Comparison of ENCODE assay signal across 1 cellular context in genomic region chr12:24948816-24949722, GRCh38.
TF ChIP-seq lines count a peak whose summit lies in the region.

A gene with protein sequence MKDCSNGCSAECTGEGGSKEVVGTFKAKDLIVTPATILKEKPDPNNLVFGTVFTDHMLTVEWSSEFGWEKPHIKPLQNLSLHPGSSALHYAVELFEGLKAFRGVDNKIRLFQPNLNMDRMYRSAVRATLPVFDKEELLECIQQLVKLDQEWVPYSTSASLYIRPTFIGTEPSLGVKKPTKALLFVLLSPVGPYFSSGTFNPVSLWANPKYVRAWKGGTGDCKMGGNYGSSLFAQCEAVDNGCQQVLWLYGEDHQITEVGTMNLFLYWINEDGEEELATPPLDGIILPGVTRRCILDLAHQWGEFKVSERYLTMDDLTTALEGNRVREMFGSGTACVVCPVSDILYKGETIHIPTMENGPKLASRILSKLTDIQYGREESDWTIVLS (minus strand): TSS chr12:24949101. CDS start chr12:24948932, 169 bp downstream.

TF ChIP-seq in HepG2, 621 proteins besides CTCF, POLR2A, EP300 and RAD21 (continued from another document and continues in another):
- TF ChIP-seq, protein P1, sequence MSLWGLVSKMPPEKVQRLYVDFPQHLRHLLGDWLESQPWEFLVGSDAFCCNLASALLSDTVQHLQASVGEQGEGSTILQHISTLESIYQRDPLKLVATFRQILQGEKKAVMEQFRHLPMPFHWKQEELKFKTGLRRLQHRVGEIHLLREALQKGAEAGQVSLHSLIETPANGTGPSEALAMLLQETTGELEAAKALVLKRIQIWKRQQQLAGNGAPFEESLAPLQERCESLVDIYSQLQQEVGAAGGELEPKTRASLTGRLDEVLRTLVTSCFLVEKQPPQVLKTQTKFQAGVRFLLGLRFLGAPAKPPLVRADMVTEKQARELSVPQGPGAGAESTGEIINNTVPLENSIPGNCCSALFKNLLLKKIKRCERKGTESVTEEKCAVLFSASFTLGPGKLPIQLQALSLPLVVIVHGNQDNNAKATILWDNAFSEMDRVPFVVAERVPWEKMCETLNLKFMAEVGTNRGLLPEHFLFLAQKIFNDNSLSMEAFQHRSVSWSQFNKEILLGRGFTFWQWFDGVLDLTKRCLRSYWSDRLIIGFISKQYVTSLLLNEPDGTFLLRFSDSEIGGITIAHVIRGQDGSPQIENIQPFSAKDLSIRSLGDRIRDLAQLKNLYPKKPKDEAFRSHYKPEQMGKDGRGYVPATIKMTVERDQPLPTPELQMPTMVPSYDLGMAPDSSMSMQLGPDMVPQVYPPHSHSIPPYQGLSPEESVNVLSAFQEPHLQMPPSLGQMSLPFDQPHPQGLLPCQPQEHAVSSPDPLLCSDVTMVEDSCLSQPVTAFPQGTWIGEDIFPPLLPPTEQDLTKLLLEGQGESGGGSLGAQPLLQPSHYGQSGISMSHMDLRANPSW (CRISPR knock-in tag; IDR thresholded peaks at IDR 0.05; ENCODE audit: borderline replicate concordance) = no peak
- TF ChIP-seq ZSCAN9 (CRISPR knock-in tag; IDR thresholded peaks at IDR 0.05; ENCODE audit: borderline replicate concordance) (peak; percentile 79), SRSF9 (IDR thresholded peaks at IDR 0.05; ENCODE audit: borderline replicate concordance, insufficient read depth, low read depth, low read length, poor library complexity, severe bottlenecking) (no peak), JUND (CRISPR knock-in tag; IDR thresholded peaks at IDR 0.05) (no peak), SPEN (CRISPR knock-in tag; IDR thresholded peaks at IDR 0.05; ENCODE audit: low read depth) (peak; percentile 30; the same call in 1 of the 2 replicates), ZSCAN25 (CRISPR knock-in tag; IDR thresholded peaks at IDR 0.05) (peak; percentile 55; the same call in 1 of the 2 replicates), HDAC2 (CRISPR knock-in tag; IDR thresholded peaks at IDR 0.05) (peak; percentile 74; the same call in 1 of the 2 replicates), ZFP41 (CRISPR knock-in tag; IDR thresholded peaks at IDR 0.05; ENCODE audit: borderline replicate concordance) (0 out of 2 replicates have a peak, but pooled peaks have one; percentile 56), SIN3A (IDR thresholded peaks at IDR 0.05; ENCODE audit: borderline replicate concordance, low read depth, low read length) (0 out of 2 replicates have a peak, but pooled peaks have one; percentile 26), CSRNP1 (CRISPR knock-in tag; IDR thresholded peaks at IDR 0.05) (peak; percentile 78; the same call in 1 of the 2 replicates), SOX5 (CRISPR knock-in tag; IDR thresholded peaks at IDR 0.05; ENCODE audit: borderline replicate concordance) (peak; percentile 20; the same call in 1 of the 2 replicates), ZNF816 (CRISPR knock-in tag; IDR thresholded peaks at IDR 0.05; ENCODE audit: borderline replicate concordance) (no peak), ZNF350 (CRISPR knock-in tag; IDR thresholded peaks at IDR 0.05; ENCODE audit: borderline replicate concordance, low read depth) (peak; percentile 92), SALL2 (CRISPR knock-in tag; IDR thresholded peaks at IDR 0.05) (0 out of 2 replicates have a peak, but pooled peaks have one; percentile 72), SATB2 (CRISPR knock-in tag; IDR thresholded peaks at IDR 0.05) (no peak), ZBTB14 (CRISPR knock-in tag; IDR thresholded peaks at IDR 0.05) (peak; percentile 74), ZNF572 (CRISPR knock-in tag; IDR thresholded peaks at IDR 0.05) (no peak), ZNF567 (CRISPR knock-in tag; IDR thresholded peaks at IDR 0.05; ENCODE audit: borderline replicate concordance) (no peak), SRSF1 (optimal IDR thresholded peaks at IDR 0.05; ENCODE audit: low read depth, low read length) (peak; percentile 42), ZNF780A (CRISPR knock-in tag; IDR thresholded peaks at IDR 0.05) (no peak), NR0B2 (CRISPR knock-in tag; IDR thresholded peaks at IDR 0.05) (peak; percentile 88), ZBTB8A (CRISPR knock-in tag; IDR thresholded peaks at IDR 0.05; ENCODE audit: borderline replicate concordance, low read depth) (0 out of 2 replicates have a peak, but pooled peaks have one; percentile 25), ZNF790 (CRISPR knock-in tag; IDR thresholded peaks at IDR 0.05; ENCODE audit: borderline replicate concordance) (no peak), ZNF788 (CRISPR knock-in tag; IDR thresholded peaks at IDR 0.05; ENCODE audit: borderline replicate concordance) (peak; percentile 75), ZIK1 (CRISPR knock-in tag; IDR thresholded peaks at IDR 0.05; ENCODE audit: borderline replicate concordance, low read depth) (peak; percentile 29; the same call in 1 of the 2 replicates), GTF3A (CRISPR knock-in tag; conservative IDR thresholded peaks at IDR 0.05) (no peak), SMARCE1 (IDR thresholded peaks at IDR 0.05; ENCODE audit: borderline replicate concordance) (no peak), SMAD9 (CRISPR knock-in tag; IDR thresholded peaks at IDR 0.05) (no peak), HMGXB3 (CRISPR knock-in tag; IDR thresholded peaks at IDR 0.05; ENCODE audit: borderline replicate concordance) (no peak), JUN (CRISPR knock-in tag; IDR thresholded peaks at IDR 0.05) (no peak), PAXIP1 (CRISPR knock-in tag; conservative IDR thresholded peaks at IDR 0.05) (no peak; the same call in 1 of the 2 replicates)
- TF ChIP-seq, protein P2, sequence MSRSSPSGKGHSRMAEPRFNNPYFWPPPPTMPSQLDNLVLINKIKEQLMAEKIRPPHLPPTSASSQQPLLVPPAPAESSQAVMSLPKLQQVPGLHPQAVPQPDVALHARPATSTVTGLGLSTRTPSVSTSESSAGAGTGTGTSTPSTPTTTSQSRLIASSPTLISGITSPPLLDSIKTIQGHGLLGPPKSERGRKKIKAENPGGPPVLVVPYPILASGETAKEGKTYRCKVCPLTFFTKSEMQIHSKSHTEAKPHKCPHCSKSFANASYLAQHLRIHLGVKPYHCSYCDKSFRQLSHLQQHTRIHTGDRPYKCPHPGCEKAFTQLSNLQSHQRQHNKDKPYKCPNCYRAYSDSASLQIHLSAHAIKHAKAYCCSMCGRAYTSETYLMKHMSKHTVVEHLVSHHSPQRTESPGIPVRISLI (CRISPR knock-in tag; IDR thresholded peaks at IDR 0.05; ENCODE audit: borderline replicate concordance) = no peak
- TF ChIP-seq, protein P3, sequence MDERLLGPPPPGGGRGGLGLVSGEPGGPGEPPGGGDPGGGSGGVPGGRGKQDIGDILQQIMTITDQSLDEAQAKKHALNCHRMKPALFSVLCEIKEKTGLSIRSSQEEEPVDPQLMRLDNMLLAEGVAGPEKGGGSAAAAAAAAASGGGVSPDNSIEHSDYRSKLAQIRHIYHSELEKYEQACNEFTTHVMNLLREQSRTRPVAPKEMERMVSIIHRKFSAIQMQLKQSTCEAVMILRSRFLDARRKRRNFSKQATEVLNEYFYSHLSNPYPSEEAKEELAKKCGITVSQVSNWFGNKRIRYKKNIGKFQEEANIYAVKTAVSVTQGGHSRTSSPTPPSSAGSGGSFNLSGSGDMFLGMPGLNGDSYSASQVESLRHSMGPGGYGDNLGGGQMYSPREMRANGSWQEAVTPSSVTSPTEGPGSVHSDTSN (CRISPR knock-in tag; IDR thresholded peaks at IDR 0.05) = no peak
- TF ChIP-seq, protein P4, sequence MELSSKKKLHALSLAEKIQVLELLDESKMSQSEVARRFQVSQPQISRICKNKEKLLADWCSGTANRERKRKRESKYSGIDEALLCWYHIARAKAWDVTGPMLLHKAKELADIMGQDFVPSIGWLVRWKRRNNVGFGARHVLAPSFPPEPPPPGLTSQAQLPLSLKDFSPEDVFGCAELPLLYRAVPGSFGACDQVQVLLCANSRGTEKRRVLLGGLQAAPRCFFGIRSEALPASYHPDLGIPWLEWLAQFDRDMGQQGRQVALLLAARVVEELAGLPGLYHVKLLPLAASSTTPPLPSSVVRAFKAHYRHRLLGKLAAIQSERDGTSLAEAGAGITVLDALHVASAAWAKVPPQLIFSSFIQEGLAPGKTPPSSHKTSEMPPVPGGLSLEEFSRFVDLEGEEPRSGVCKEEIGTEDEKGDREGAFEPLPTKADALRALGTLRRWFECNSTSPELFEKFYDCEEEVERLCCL (CRISPR knock-in tag; IDR thresholded peaks at IDR 0.05; ENCODE audit: borderline replicate concordance) = no peak
